27 cellular contexts compared by ENCODE assay signal in the genomic region with DNA sequence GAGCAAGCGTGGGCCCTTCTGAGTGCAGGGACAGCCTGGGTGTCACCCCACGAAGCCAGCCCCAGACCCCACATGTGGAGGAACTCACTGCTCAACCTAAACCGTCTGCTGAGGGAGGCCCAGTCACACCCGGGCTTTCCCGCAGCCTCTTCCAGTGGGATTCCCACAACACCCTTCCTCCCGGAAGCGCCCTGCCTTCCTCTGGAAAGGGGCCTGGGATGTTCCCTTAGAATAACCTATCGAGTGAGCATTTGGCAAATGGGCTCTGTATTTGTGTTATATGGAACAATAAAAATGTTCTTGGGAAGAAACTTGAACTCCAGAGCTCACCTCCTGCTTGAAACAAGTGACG.
DNase-seq lines count a peak whose midpoint lies in the region; ATAC-seq and TF ChIP-seq lines count a peak whose summit lies in the region.
"Had no signal": no experiment of that assay in that cellular context is flagged by ENCODE, and none has a peak within 500 bp of the region (broad histone marks: within the 10 kb centered on the region; RNA-seq: fewer than 3 reads in every experiment).

No MANE protein-coding gene starts in this region.

- H3K27ac ChIP-seq in CD4-positive, alpha-beta T cell (ENCODE audit: low read depth, low read length), result no peak overlapping the region
- H3K27ac ChIP-seq: 22Rv1, C4-2B, GM23248, HL-60, KMS-11, RWPE1 had no signal

- no peak for TF ChIP-seq CTCF in CD4-positive, alpha-beta T cell (IDR thresholded peaks at IDR 0.05)

- CTCF ChIA-PET in activated CD8-positive, alpha-beta memory T cell treated with anti-CD3 and anti-CD28 coated beads, Interleukin-2, amount 10 ng/mL, durations not matched to agents 7 days and 5 days (lab: Charles Lee), result interaction anchor here (2.6 to 5.1 kb wide), 3 partner anchors 30 to 199 kb away, joined by 16 to 42 read pairs (median 26); a partner anchor contains a TSS
- CTCF ChIA-PET in CD4-positive, alpha-beta T cell (lab: Charles Lee), result no interaction called here

- H3K9me3 ChIP-seq in CD4-positive, alpha-beta T cell (ENCODE audit: control insufficient read depth, low read length), result no peaks in the 10 kb centered on the region

- ATAC-seq in activated CD8-positive, alpha-beta memory T cell treated with anti-CD3 and anti-CD28 coated beads, Interleukin-2, amount 10 ng/mL, durations not matched to agents 7 days and 5 days, result no peak
- no peak for ATAC-seq in CD4-positive, alpha-beta T cell (ENCODE audit: poor library complexity)
- ATAC-seq: GM12878, Panc1 had no signal

- peaks cover 77% of the 10 kb centered on the region for H3K4me1 Mint-ChIP-seq in activated CD8-positive, alpha-beta memory T cell treated with anti-CD3 and anti-CD28 coated beads, Interleukin-2, amount 10 ng/mL, durations not matched to agents 7 days and 5 days
- peaks cover 63% of the 10 kb centered on the region for H3K4me1 Mint-ChIP-seq in CD4-positive, alpha-beta T cell (ENCODE audit: low read depth)

- H3K27ac Mint-ChIP-seq in activated CD8-positive, alpha-beta memory T cell treated with anti-CD3 and anti-CD28 coated beads, Interleukin-2, amount 10 ng/mL, durations not matched to agents 7 days and 5 days, result no peak overlapping the region
- H3K27ac Mint-ChIP-seq in CD4-positive, alpha-beta T cell, result peak overlapping the region; percentile 38

- H3K4me3 Mint-ChIP-seq in activated CD8-positive, alpha-beta memory T cell treated with anti-CD3 and anti-CD28 coated beads, Interleukin-2, amount 10 ng/mL, durations not matched to agents 7 days and 5 days, result no peak overlapping the region
- H3K4me3 Mint-ChIP-seq in CD4-positive, alpha-beta T cell, result no peak overlapping the region
- H3K4me3 Mint-ChIP-seq: B cell had no signal

- POLR2A ChIA-PET in CD4-positive, alpha-beta T cell (lab: Charles Lee), result no interaction called here

- no peaks in the 10 kb centered on the region for H3K27me3 Mint-ChIP-seq in activated CD8-positive, alpha-beta memory T cell treated with anti-CD3 and anti-CD28 coated beads, Interleukin-2, amount 10 ng/mL, durations not matched to agents 7 days and 5 days
- no peaks in the 10 kb centered on the region for H3K27me3 Mint-ChIP-seq in CD4-positive, alpha-beta T cell
- H3K27me3 Mint-ChIP-seq: B cell, IgD-negative memory B cell had no signal

- intact Hi-C loops in CD4-positive, alpha-beta T cell (cut with DNase I, micrococcal nuclease), result no loop called here

- no peaks in the 10 kb centered on the region for H3K27me3 ChIP-seq in CD4-positive, alpha-beta T cell (ENCODE audit: control insufficient read depth, insufficient read depth, low read length)

- peaks cover 3% of the 10 kb centered on the region for H3K9me3 Mint-ChIP-seq in activated CD8-positive, alpha-beta memory T cell treated with anti-CD3 and anti-CD28 coated beads, Interleukin-2, amount 10 ng/mL, durations not matched to agents 7 days and 5 days (ENCODE audit: low read depth)
- H3K9me3 Mint-ChIP-seq in CD4-positive, alpha-beta T cell, result no peaks in the 10 kb centered on the region
- H3K9me3 Mint-ChIP-seq: CD8-positive, alpha-beta memory T cell; IgD-negative memory B cell had no signal

- H3K36me3 Mint-ChIP-seq in activated CD8-positive, alpha-beta memory T cell treated with anti-CD3 and anti-CD28 coated beads, Interleukin-2, amount 10 ng/mL, durations not matched to agents 7 days and 5 days, result peaks cover 5% of the 10 kb centered on the region
- H3K36me3 Mint-ChIP-seq in CD4-positive, alpha-beta T cell (ENCODE audit: low read depth), result no peaks in the 10 kb centered on the region

- DNase-seq in activated CD8-positive, alpha-beta memory T cell treated with anti-CD3 and anti-CD28 coated beads, Interleukin-2, amount 10 ng/mL, durations not matched to agents 7 days and 5 days, result peak; percentile 39
- DNase-seq in activated CD8-positive, alpha-beta memory T cell treated with anti-CD3 and anti-CD28 coated beads, Interleukin-2, amount 50 U/mL, for 48 hours, result no peak
- no peak for DNase-seq in CD4-positive, alpha-beta T cell
- DNase-seq in islet precursor cell (peak; percentile 35), cerebellar cortex (ENCODE audit: low spot score) (no peak)
- peak; percentile 24 for DNase-seq in stimulated activated CD8-positive, alpha-beta memory T cell treated with anti-CD3 and anti-CD28 coated beads, Interleukin-4, amount 100 ng/mL, for 48 hours
- no peak for DNase-seq in activated CD4-positive, CD25-positive, alpha-beta regulatory T cell (lab: John Stamatoyannopoulos, UW)
- DNase-seq: CD8-positive, alpha-beta memory T cell; DMS 273 treated with DMSO at 0.1 percent for 48 hours; DMS79; EL; GDM1; GM23248; H7; MM.1S; NCI-H2029; NCI-H2227 treated with DMSO at 0.1 percent for 48 hours; NCI-H526 treated with DMSO at 0.1 percent for 48 hours had no signal

Comparison
In these comparisons a context has a peak if more than half of its experiments do, and no peak if none do; other contexts are left out.
1. DNase-seq: peak in activated CD8-positive, alpha-beta memory T cell treated with anti-CD3 and anti-CD28 coated beads, Interleukin-2, amount 10 ng/mL, durations not matched to agents 7 days and 5 days (single experiment), islet precursor cell (single experiment) and stimulated activated CD8-positive, alpha-beta memory T cell treated with anti-CD3 and anti-CD28 coated beads, Interleukin-4, amount 100 ng/mL, for 48 hours (single experiment); none in activated CD8-positive, alpha-beta memory T cell treated with anti-CD3 and anti-CD28 coated beads, Interleukin-2, amount 50 U/mL, for 48 hours (single experiment), CD4-positive, alpha-beta T cell (0 of 10), cerebellar cortex (single experiment) and activated CD4-positive, CD25-positive, alpha-beta regulatory T cell (0 of 4).